In genomic region chr17:78899361-78900260, GRCh38 we compare ENCODE assay signal across 1 cellular context.
TF ChIP-seq lines count a peak whose summit lies in the region.

No MANE protein-coding gene starts in this region.

TF ChIP-seq in WTC11, 78 proteins besides CTCF, POLR2A, EP300 and RAD21 (continued from another document):
- no peak for TF ChIP-seq ATF6 (CRISPR knock-in tag; IDR thresholded peaks at IDR 0.05)
- TF ChIP-seq, protein P1, sequence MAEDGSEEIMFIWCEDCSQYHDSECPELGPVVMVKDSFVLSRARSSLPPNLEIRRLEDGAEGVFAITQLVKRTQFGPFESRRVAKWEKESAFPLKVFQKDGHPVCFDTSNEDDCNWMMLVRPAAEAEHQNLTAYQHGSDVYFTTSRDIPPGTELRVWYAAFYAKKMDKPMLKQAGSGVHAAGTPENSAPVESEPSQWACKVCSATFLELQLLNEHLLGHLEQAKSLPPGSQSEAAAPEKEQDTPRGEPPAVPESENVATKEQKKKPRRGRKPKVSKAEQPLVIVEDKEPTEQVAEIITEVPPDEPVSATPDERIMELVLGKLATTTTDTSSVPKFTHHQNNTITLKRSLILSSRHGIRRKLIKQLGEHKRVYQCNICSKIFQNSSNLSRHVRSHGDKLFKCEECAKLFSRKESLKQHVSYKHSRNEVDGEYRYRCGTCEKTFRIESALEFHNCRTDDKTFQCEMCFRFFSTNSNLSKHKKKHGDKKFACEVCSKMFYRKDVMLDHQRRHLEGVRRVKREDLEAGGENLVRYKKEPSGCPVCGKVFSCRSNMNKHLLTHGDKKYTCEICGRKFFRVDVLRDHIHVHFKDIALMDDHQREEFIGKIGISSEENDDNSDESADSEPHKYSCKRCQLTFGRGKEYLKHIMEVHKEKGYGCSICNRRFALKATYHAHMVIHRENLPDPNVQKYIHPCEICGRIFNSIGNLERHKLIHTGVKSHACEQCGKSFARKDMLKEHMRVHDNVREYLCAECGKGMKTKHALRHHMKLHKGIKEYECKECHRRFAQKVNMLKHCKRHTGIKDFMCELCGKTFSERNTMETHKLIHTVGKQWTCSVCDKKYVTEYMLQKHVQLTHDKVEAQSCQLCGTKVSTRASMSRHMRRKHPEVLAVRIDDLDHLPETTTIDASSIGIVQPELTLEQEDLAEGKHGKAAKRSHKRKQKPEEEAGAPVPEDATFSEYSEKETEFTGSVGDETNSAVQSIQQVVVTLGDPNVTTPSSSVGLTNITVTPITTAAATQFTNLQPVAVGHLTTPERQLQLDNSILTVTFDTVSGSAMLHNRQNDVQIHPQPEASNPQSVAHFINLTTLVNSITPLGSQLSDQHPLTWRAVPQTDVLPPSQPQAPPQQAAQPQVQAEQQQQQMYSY (CRISPR knock-in tag; IDR thresholded peaks at IDR 0.05) = no peak
